Comparison of ENCODE assay signal across 18 cellular contexts in genomic region chr11:70246196-70246595, GRCh38.
"Had no signal": no experiment of that assay in that cellular context is flagged by ENCODE, and none has a peak within 500 bp of the region (broad histone marks: within the 10 kb centered on the region; RNA-seq: fewer than 3 reads in every experiment).

No MANE protein-coding gene starts in this region.

- H3K36me3 Mint-ChIP-seq: activated naive CD8-positive, alpha-beta T cell treated with anti-CD3 and anti-CD28 coated beads, Interleukin-2, amount 10 ng/mL, durations not matched to agents 7 days and 5 days; natural killer cell treated with Interleukin-12 subunit alpha and Interleukin-12 subunit beta and Interleukin-15 and Interleukin-18, amount 100 ng/mL, for 72 hours had no signal

- H3K27ac ChIP-seq: suprapubic skin had no signal

- ATAC-seq: activated T-cell treated with anti-CD3 and anti-CD28 coated beads, Interleukin-2, amount 50 U/mL, for 72 hours; effector memory CD8-positive, alpha-beta T cell; natural killer cell treated with Interleukin-12 subunit alpha and Interleukin-12 subunit beta and Interleukin-15 and Interleukin-18, amount 100 ng/mL, for 72 hours; sciatic nerve had no signal

- H3K4me3 Mint-ChIP-seq: activated CD4-positive, alpha-beta memory T cell treated with anti-CD3 and anti-CD28 coated beads, Interleukin-2, amount 10 ng/mL, durations not matched to agents 7 days and 5 days; activated naive CD8-positive, alpha-beta T cell treated with anti-CD3 and anti-CD28 coated beads, Interleukin-2, amount 10 ng/mL, durations not matched to agents 7 days and 5 days; activated T-cell treated with anti-CD3 and anti-CD28 coated beads, Interleukin-2, amount 50 U/mL, for 72 hours; dendritic cell treated with granulocyte-macrophage colony-stimulating factor and Interleukin-4, amounts not matched to agents 40 ng/mL and 50 ng/mL, for 4 days; effector memory CD8-positive, alpha-beta T cell; natural killer cell treated with Interleukin-12 subunit alpha and Interleukin-12 subunit beta and Interleukin-15 and Interleukin-18, amount 100 ng/mL, for 72 hours had no signal

- H3K4me1 ChIP-seq: suprapubic skin had no signal

- H3K4me3 ChIP-seq: suprapubic skin had no signal

- H3K9me3 Mint-ChIP-seq: effector memory CD8-positive, alpha-beta T cell; natural killer cell treated with Interleukin-12 subunit alpha and Interleukin-12 subunit beta and Interleukin-15 and Interleukin-18, amount 100 ng/mL, for 72 hours had no signal

- H3K36me3 ChIP-seq: suprapubic skin had no signal

- H3K9me3 ChIP-seq: suprapubic skin had no signal

- H3K4me1 Mint-ChIP-seq: activated CD4-positive, alpha-beta memory T cell treated with anti-CD3 and anti-CD28 coated beads, Interleukin-2, amount 10 ng/mL, durations not matched to agents 7 days and 5 days; activated naive CD8-positive, alpha-beta T cell treated with anti-CD3 and anti-CD28 coated beads, Interleukin-2, amount 10 ng/mL, durations not matched to agents 7 days and 5 days had no signal

- H3K27ac Mint-ChIP-seq: activated CD4-positive, alpha-beta memory T cell treated with anti-CD3 and anti-CD28 coated beads, Interleukin-2, amount 10 ng/mL, durations not matched to agents 7 days and 5 days; activated naive CD8-positive, alpha-beta T cell treated with anti-CD3 and anti-CD28 coated beads, Interleukin-2, amount 10 ng/mL, durations not matched to agents 7 days and 5 days; dendritic cell treated with granulocyte-macrophage colony-stimulating factor and Interleukin-4, amounts not matched to agents 40 ng/mL and 50 ng/mL, for 4 days; effector memory CD8-positive, alpha-beta T cell; natural killer cell treated with Interleukin-12 subunit alpha and Interleukin-12 subunit beta and Interleukin-15 and Interleukin-18, amount 100 ng/mL, for 72 hours had no signal

- DNase-seq: activated CD4-positive, alpha-beta memory T cell treated with anti-CD3 and anti-CD28 coated beads, Interleukin-2, amount 10 ng/mL, durations not matched to agents 7 days and 5 days; activated CD8-positive, alpha-beta memory T cell treated with anti-CD3 and anti-CD28 coated beads, Interleukin-2, amount 50 U/mL, for 4 hours; activated gamma-delta T cell treated with Interleukin-2 at 50 U/mL for 16 hours; activated naive CD8-positive, alpha-beta T cell treated with anti-CD3 and anti-CD28 coated beads, Interleukin-2, amount 10 ng/mL, durations not matched to agents 7 days and 5 days; activated T-cell treated with anti-CD3 and anti-CD28 coated beads, Interleukin-2, amount 50 U/mL, for 72 hours; aorta; central memory CD4-positive, alpha-beta T cell; effector memory CD8-positive, alpha-beta T cell; erythroblast; glutamatergic neuron; stimulated activated CD4-positive, alpha-beta T cell treated with anti-CD3 and anti-CD28 coated beads, Interleukin-12 subunit alpha, Interleukin-12 subunit beta, amount 100 ng/mL, for 4 hours; stimulated activated CD4-positive, alpha-beta T cell treated with anti-CD3 and anti-CD28 coated beads, Interleukin-2, amount 100 ng/mL, for 48 hours; stimulated activated naive CD4-positive, alpha-beta T cell treated with Interleukin-2 at 50 U/mL for 16 hours; T-helper 9 cell had no signal

- H3K27me3 ChIP-seq: suprapubic skin had no signal
